ENCODE assay signal across 25 cellular contexts in the genomic region with DNA sequence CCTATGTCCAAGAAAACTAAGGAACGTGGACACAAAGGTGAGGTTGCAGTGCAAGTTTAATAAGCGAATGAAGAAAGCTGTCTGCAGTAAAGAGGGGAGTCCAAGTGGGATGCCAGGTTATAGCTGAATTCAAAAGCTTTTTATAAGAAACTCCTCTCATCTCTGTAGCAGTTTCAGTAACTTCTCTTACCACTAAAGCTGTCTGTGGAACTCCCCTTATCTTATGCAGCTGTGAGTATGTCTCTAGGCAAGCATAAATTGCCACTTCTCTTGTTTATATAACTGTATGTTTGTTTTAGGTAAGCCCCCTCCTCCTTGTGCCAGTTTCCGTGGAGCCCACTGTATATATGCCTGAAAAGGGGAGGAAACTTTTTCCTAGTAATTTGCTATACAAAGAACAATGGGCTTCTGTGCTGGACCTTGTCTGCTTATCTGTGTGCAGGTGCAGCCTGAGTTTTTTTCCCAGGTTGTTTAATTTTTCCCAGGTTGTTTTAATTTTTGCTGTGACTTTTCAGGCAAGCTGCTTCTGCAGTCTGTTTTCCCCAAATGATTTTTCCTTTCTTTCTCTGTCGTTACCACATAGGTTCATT.
A peak's percentile ranks its signal among the peaks of the same experiment; 100 is the strongest.
DNase-seq lines count a peak whose midpoint lies in the region; ATAC-seq, FAIRE-seq and TF ChIP-seq lines count a peak whose summit lies in the region.
"Had no signal": no experiment of that assay in that cellular context is flagged by ENCODE, and none has a peak within 500 bp of the region (broad histone marks: within the 10 kb centered on the region; RNA-seq: fewer than 3 reads in every experiment).

No MANE protein-coding gene starts in this region.

- ATAC-seq in GM12878, result peak; percentile 70
- no peak for ATAC-seq in GM21447 (IDR thresholded peaks at IDR 0.05; ENCODE audit: unreplicated experiment)
- ATAC-seq in activated T-cell treated with anti-CD3 and anti-CD28 coated beads, Interleukin-2, amount 50 U/mL, for 4 hours, result no peak
- ATAC-seq: HCT116 had no signal

- in situ Hi-C loops in GM12878 (cut with MboI), result no loop called here

- peaks cover 12% of the 10 kb centered on the region for H3K4me1 ChIP-seq in KMS-11 (ENCODE audit: low read depth, poor library complexity, severe bottlenecking)
- no peaks in the 10 kb centered on the region for H3K4me1 ChIP-seq in GM12878 (ENCODE audit: control insufficient read depth, insufficient read depth, low read length)
- H3K4me1 ChIP-seq in tibial artery, result no peaks in the 10 kb centered on the region
- H3K4me1 ChIP-seq: BLaER1, Peyer's patch had no signal

- intact Hi-C loops in GM12878 (cut with micrococcal nuclease; ENCODE audit: unreplicated experiment), result no loop called here
- intact Hi-C loops in tibial artery (cut with DNase I; ENCODE audit: low total_unique reads), result loop anchor here (10.0 kb wide), 1 partner anchor 1405 kb away; no protein-coding TSS in a partner anchor

- 2% methylated on average over 4 of the region's 4 CpGs for WGBS in GM12878 (ENCODE audit: insufficient coverage, insufficient replicate concordance, low lambda C conversion rate, missing lambda C conversion rate)

- H3K27ac Mint-ChIP-seq in neural crest cell (ENCODE audit: unreplicated experiment), result peak overlapping the region; percentile 85
- H3K27ac Mint-ChIP-seq: CD4-positive, CD25-positive, alpha-beta regulatory T cell; T-helper 1 cell treated with Interleukin-12 subunit alpha and Interleukin-12 subunit beta and Interleukin-4 antibody, amounts not matched to agents 30 μg/mL and 1 μg/mL, for 36 hours had no signal

- H3K36me3 ChIP-seq in KMS-11 (ENCODE audit: insufficient read depth) (no peaks in the 10 kb centered on the region), GM12878 (ENCODE audit: control insufficient read depth in 2 of 2, insufficient read depth in 2 of 2, low read length in 1 of 2) (no peaks in the 10 kb centered on the region), tibial artery (no peaks in the 10 kb centered on the region)
- H3K36me3 ChIP-seq: BLaER1, Peyer's patch had no signal

- TF ChIP-seq CTCF in KMS-11 (conservative IDR thresholded peaks at IDR 0.05; ENCODE audit: low read depth, low read length), result no peak
- TF ChIP-seq CTCF in GM12878 (IDR thresholded peaks at IDR 0.05 in 2 of 3, conservative IDR thresholded peaks at IDR 0.05 in 1 of 3; ENCODE audit: control insufficient read depth in 2 of 3, extremely low read depth in 1 of 3, insufficient read depth in 1 of 3, low read depth in 3 of 3, low read length in 3 of 3), result no peak
- TF ChIP-seq CTCF in neural crest cell (conservative IDR thresholded peaks at IDR 0.05), result no peak
- no peak for TF ChIP-seq CTCF in tibial artery (IDR thresholded peaks at IDR 0.05)
- TF ChIP-seq CTCF in RWPE1 (conservative IDR thresholded peaks at IDR 0.05; ENCODE audit: low read depth), result no peak

- H3K79me2 ChIP-seq in KMS-11 (ENCODE audit: insufficient read depth, low read depth) (no peaks in the 10 kb centered on the region), GM12878 (ENCODE audit: control insufficient read depth, insufficient read depth, low read length) (no peaks in the 10 kb centered on the region)

- CTCF ChIA-PET in GM12878 (lab: Yijun Ruan, JAX) (no interaction called here), RWPE1 (lab: Yijun Ruan, JAX) (no interaction called here)

- RAD21 ChIA-PET in GM12878 (lab: Charles Lee; ENCODE audit: unreplicated experiment), result no interaction called here

- H3K36me3 Mint-ChIP-seq in neural crest cell (ENCODE audit: low read depth), result no peaks in the 10 kb centered on the region
- H3K36me3 Mint-ChIP-seq in activated T-cell treated with anti-CD3 and anti-CD28 coated beads, Interleukin-2, amount 50 U/mL, for 4 hours (ENCODE audit: insufficient read depth), result no peaks in the 10 kb centered on the region
- H3K36me3 Mint-ChIP-seq: CD4-positive, CD25-positive, alpha-beta regulatory T cell had no signal

- H3K27me3 Mint-ChIP-seq in neural crest cell (ENCODE audit: low read depth), result no peaks in the 10 kb centered on the region
- no peaks in the 10 kb centered on the region for H3K27me3 Mint-ChIP-seq in activated T-cell treated with anti-CD3 and anti-CD28 coated beads, Interleukin-2, amount 50 U/mL, for 4 hours (ENCODE audit: low read depth)
- H3K27me3 Mint-ChIP-seq: CD4-positive, CD25-positive, alpha-beta regulatory T cell had no signal

- H3K9me3 Mint-ChIP-seq in neural crest cell, result peaks cover 9% of the 10 kb centered on the region
- H3K9me3 Mint-ChIP-seq in activated T-cell treated with anti-CD3 and anti-CD28 coated beads, Interleukin-2, amount 50 U/mL, for 4 hours, result peaks cover 11% of the 10 kb centered on the region
- H3K9me3 Mint-ChIP-seq: T-helper 1 cell treated with Interleukin-12 subunit alpha and Interleukin-12 subunit beta and Interleukin-4 antibody, amounts not matched to agents 30 μg/mL and 1 μg/mL, for 36 hours had no signal

- H3K4me3 ChIP-seq in KMS-11 (IDR thresholded peaks at IDR 0.05; ENCODE audit: insufficient read depth, low read depth, low read length), result no peak overlapping the region
- no peak overlapping the region for H3K4me3 ChIP-seq in GM12878
- H3K4me3 ChIP-seq in tibial artery, result no peak overlapping the region
- H3K4me3 ChIP-seq: BLaER1, Peyer's patch, SK-N-MC had no signal

- H3K27ac ChIP-seq in KMS-11 (peak overlapping the region; percentile 19; the same call in 1 of the 2 replicates), GM12878 (ENCODE audit: control insufficient read depth, insufficient read depth) (no peak overlapping the region), tibial artery (no peak overlapping the region), RWPE1 (no peak overlapping the region)
- H3K27ac ChIP-seq: BLaER1, HL-60, Peyer's patch, SK-N-MC had no signal

- no TSS peak for BruUV-seq in GM12878 (replicated peaks; lab: Mats Ljungman, UMichigan)

- no peak overlapping the region for H3K4me3 Mint-ChIP-seq in neural crest cell
- no peak overlapping the region for H3K4me3 Mint-ChIP-seq in activated T-cell treated with anti-CD3 and anti-CD28 coated beads, Interleukin-2, amount 50 U/mL, for 4 hours
- H3K4me3 Mint-ChIP-seq: CD4-positive, CD25-positive, alpha-beta regulatory T cell; T-helper 1 cell treated with Interleukin-12 subunit alpha and Interleukin-12 subunit beta and Interleukin-4 antibody, amounts not matched to agents 30 μg/mL and 1 μg/mL, for 36 hours had no signal

- H3K9ac ChIP-seq in KMS-11, result no peak overlapping the region
- no peak overlapping the region for H3K9ac ChIP-seq in GM12878 (ENCODE audit: control insufficient read depth, insufficient read depth, low read length)
- H3K9ac ChIP-seq: BLaER1 had no signal

- FAIRE-seq in GM12878 (lab: Jason Lieb, UNC), result no peak
- FAIRE-seq: D721Med had no signal

- DNase-seq in NCI-H748 (lab: John Stamatoyannopoulos, UW; ENCODE audit: unreplicated experiment) (peak; percentile 48), GM12878 (ENCODE audit: low read depth, low spot score) (no peak), neural crest cell (ENCODE audit: low read depth, low spot score) (no peak), tibial artery (no peak), RWPE1 (ENCODE audit: low spot score) (no peak)
- DNase-seq in activated T-cell treated with anti-CD3 and anti-CD28 coated beads, Interleukin-2, amount 50 U/mL, for 4 hours, result no peak
- DNase-seq: CD4-positive, CD25-positive, alpha-beta regulatory T cell; DMS53; Karpas-422; NCI-H1092 treated with DMSO at 0.1 percent for 48 hours; NCI-H146; NCI-H2029; NCI-H226; NCI-H510A; NCI-H82; Peyer's patch; SIG-M5 had no signal

- TF ChIP-seq POLR2A in GM12878 (IDR thresholded peaks at IDR 0.05; ENCODE audit: low read depth, low read length), result no peak

- POLR2A ChIA-PET in GM12878 (lab: Charles Lee) (no interaction called here), RWPE1 (lab: Yijun Ruan, JAX; ENCODE audit: low non-redundant PET) (no interaction called here)

- H3K4me1 Mint-ChIP-seq in neural crest cell, result no peaks in the 10 kb centered on the region
- no peaks in the 10 kb centered on the region for H3K4me1 Mint-ChIP-seq in activated T-cell treated with anti-CD3 and anti-CD28 coated beads, Interleukin-2, amount 50 U/mL, for 4 hours (ENCODE audit: low read depth)
- H3K4me1 Mint-ChIP-seq: CD4-positive, CD25-positive, alpha-beta regulatory T cell had no signal

- H3K9me3 ChIP-seq in GM12878 (replicated peaks; ENCODE audit: control insufficient read depth, insufficient read depth, low read length), result no peaks in the 10 kb centered on the region
- no peaks in the 10 kb centered on the region for H3K9me3 ChIP-seq in tibial artery
- H3K9me3 ChIP-seq: BLaER1, Peyer's patch had no signal

- no peak for TF ChIP-seq EP300 in GM12878 (IDR thresholded peaks at IDR 0.05; ENCODE audit: borderline replicate concordance in 1 of 2, control insufficient read depth in 1 of 2, low read depth in 2 of 2, low read length in 2 of 2)

- H2AFZ ChIP-seq in KMS-11 (ENCODE audit: low read depth) (peak overlapping the region; percentile 7; the same call in 1 of the 2 replicates), GM12878 (ENCODE audit: control insufficient read depth, low read depth, low read length) (no peak overlapping the region)

- H3K4me2 ChIP-seq in KMS-11 (0 out of 2 replicates have a peak overlapping the region, but pooled peaks have one; percentile 37), GM12878 (ENCODE audit: control insufficient read depth, insufficient read depth) (no peak overlapping the region)
- H3K4me2 ChIP-seq: BLaER1 had no signal

- no peak for TF ChIP-seq RAD21 in GM12878 (IDR thresholded peaks at IDR 0.05; ENCODE audit: insufficient read depth, low read depth, low read length)

- SMC1A ChIA-PET in GM12878 (lab: Charles Lee; ENCODE audit: uncharacterized antibody, unreplicated experiment), result interaction anchor here (1.0 kb wide), 1 partner anchor 88 kb away, joined by 3 read pairs; no protein-coding TSS in a partner anchor

- H3K27me3 ChIP-seq in KMS-11 (ENCODE audit: insufficient read depth, low read depth) (no peaks in the 10 kb centered on the region), GM12878 (replicated peaks in 1 of 2; ENCODE audit: control insufficient read depth in 2 of 2, insufficient read depth in 2 of 2, low read length in 1 of 2) (no peaks in the 10 kb centered on the region), tibial artery (no peaks in the 10 kb centered on the region)
- H3K27me3 ChIP-seq: BLaER1, Peyer's patch had no signal

- H4K20me1 ChIP-seq in KMS-11 (ENCODE audit: insufficient read depth) (no peaks in the 10 kb centered on the region), GM12878 (ENCODE audit: control insufficient read depth, insufficient read depth) (no peaks in the 10 kb centered on the region)
- H4K20me1 ChIP-seq: BLaER1 had no signal

TF ChIP-seq in GM12878, 131 proteins besides CTCF, POLR2A, EP300 and RAD21 (continues in another document):
- TF ChIP-seq BHLHE40 (IDR thresholded peaks at IDR 0.05; ENCODE audit: borderline replicate concordance in 1 of 2, low read depth in 2 of 2, low read length in 1 of 2), result no peak
